24 cellular contexts compared by ENCODE assay signal in the genomic region with DNA sequence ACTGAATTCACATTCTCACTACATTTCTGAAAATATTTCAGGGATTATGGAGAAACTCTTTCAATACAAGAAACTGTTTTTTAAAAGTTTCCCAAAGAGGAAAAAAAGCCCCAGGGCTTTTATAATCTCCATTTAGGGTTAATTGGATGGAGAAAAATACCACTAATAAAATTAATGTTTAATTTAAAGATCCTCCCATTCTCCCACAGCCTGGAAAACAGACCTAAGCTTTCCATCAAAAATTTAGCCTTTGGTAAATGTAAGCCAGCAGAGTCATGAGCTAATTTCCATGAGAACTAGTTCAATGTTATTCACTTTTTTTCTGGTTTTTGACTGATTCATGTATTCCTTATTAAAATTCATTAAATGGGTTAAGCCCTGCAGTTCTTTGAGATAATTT.
"Had no signal": no experiment of that assay in that cellular context is flagged by ENCODE, and none has a peak within 500 bp of the region (broad histone marks: within the 10 kb centered on the region; RNA-seq: fewer than 3 reads in every experiment).

No MANE protein-coding gene starts in this region.

- H3K9me3 ChIP-seq: colonic mucosa, esophagus muscularis mucosa, esophagus squamous epithelium, gastrocnemius medialis, gastroesophageal sphincter, heart left ventricle had no signal

- DNase-seq: colonic mucosa; cortex of kidney; dermis blood vessel endothelial cell; dorsolateral prefrontal cortex; effector CD4-positive, alpha-beta T cell; effector CD8-positive, alpha-beta T cell; effector memory CD4-positive, alpha-beta T cell; effector memory CD8-positive, alpha-beta T cell; endodermal cell; erythroblast; esophagus squamous epithelium; foreskin fibroblast; foreskin keratinocyte; foreskin melanocyte; gastrocnemius medialis; glutamatergic neuron; head of caudate nucleus; heart left ventricle had no signal

- H3K9me3 Mint-ChIP-seq: dendritic cell treated with granulocyte-macrophage colony-stimulating factor and Interleukin-4, amounts not matched to agents 40 ng/mL and 50 ng/mL, for 4 days had no signal

- H3K4me1 ChIP-seq: colonic mucosa, esophagus muscularis mucosa, esophagus squamous epithelium, foreskin keratinocyte, gastrocnemius medialis, gastroesophageal sphincter, heart left ventricle had no signal

- H3K27me3 ChIP-seq: colonic mucosa, dorsolateral prefrontal cortex, esophagus muscularis mucosa, esophagus squamous epithelium, foreskin keratinocyte, gastrocnemius medialis, gastroesophageal sphincter, heart left ventricle had no signal

- H3K4me3 ChIP-seq: colonic mucosa, coronary artery, dorsolateral prefrontal cortex, esophagus muscularis mucosa, esophagus squamous epithelium, gastrocnemius medialis, gastroesophageal sphincter, heart left ventricle had no signal

- ATAC-seq: effector memory CD8-positive, alpha-beta T cell; esophagus mucosa; foreskin keratinocyte; gastrocnemius medialis; gastroesophageal sphincter; heart left ventricle had no signal

- H3K27ac ChIP-seq: colonic mucosa, coronary artery, dorsolateral prefrontal cortex, epithelial cell of prostate, esophagus muscularis mucosa, esophagus squamous epithelium, foreskin keratinocyte, gastrocnemius medialis, gastroesophageal sphincter, heart left ventricle had no signal

- H3K27ac Mint-ChIP-seq: dendritic cell treated with granulocyte-macrophage colony-stimulating factor and Interleukin-4, amounts not matched to agents 40 ng/mL and 50 ng/mL, for 4 days; effector memory CD8-positive, alpha-beta T cell; endodermal cell had no signal

- H3K4me1 Mint-ChIP-seq: endodermal cell had no signal

- H3K4me3 Mint-ChIP-seq: dendritic cell treated with granulocyte-macrophage colony-stimulating factor and Interleukin-4, amounts not matched to agents 40 ng/mL and 50 ng/mL, for 4 days; effector memory CD8-positive, alpha-beta T cell; endodermal cell had no signal

- H3K27me3 Mint-ChIP-seq: dendritic cell treated with granulocyte-macrophage colony-stimulating factor and Interleukin-4, amounts not matched to agents 40 ng/mL and 50 ng/mL, for 4 days had no signal

- H3K36me3 ChIP-seq: colonic mucosa, esophagus muscularis mucosa, esophagus squamous epithelium, gastrocnemius medialis, gastroesophageal sphincter, heart left ventricle had no signal
